In the genomic region with DNA sequence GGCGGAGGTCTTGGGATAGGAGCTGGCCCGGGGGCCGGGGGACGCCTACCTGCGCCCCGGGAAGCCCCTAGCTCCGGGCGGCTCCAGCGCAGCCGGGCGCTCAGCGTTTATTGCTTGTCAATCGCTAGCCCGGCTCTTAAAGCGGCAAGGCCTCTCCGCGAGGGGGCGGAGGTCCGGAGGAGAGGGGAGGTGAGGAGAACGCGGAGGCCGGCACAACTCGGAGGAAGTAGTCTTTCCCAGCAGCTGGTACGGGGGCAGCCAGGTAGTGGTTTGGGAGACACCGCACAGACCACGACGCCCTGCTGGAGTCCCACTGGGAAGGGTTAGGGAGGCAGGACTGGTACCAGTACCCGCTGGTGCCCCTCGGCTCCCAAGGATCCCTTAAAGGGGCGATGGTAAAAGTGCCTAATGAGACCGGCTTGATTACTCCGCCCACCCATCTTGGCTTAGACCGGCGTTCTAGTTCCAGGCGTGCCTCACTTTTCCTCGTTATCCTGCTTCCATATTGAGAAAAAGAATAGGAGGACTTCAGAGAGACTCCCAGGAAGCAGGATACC, we compare ENCODE assay signal across 1 cellular context.
TF ChIP-seq lines count a peak whose summit lies in the region.

A gene with protein sequence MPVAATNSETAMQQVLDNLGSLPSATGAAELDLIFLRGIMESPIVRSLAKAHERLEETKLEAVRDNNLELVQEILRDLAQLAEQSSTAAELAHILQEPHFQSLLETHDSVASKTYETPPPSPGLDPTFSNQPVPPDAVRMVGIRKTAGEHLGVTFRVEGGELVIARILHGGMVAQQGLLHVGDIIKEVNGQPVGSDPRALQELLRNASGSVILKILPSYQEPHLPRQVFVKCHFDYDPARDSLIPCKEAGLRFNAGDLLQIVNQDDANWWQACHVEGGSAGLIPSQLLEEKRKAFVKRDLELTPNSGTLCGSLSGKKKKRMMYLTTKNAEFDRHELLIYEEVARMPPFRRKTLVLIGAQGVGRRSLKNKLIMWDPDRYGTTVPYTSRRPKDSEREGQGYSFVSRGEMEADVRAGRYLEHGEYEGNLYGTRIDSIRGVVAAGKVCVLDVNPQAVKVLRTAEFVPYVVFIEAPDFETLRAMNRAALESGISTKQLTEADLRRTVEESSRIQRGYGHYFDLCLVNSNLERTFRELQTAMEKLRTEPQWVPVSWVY (minus strand): TSS at position 112 of the 557 bp plus-strand sequence. CDS start 3,076 bp downstream, outside the sequence.

TF ChIP-seq in HEK293, 187 proteins besides CTCF, POLR2A, EP300 and RAD21 (continued from another document and continues in another):
- TF ChIP-seq, protein P1, sequence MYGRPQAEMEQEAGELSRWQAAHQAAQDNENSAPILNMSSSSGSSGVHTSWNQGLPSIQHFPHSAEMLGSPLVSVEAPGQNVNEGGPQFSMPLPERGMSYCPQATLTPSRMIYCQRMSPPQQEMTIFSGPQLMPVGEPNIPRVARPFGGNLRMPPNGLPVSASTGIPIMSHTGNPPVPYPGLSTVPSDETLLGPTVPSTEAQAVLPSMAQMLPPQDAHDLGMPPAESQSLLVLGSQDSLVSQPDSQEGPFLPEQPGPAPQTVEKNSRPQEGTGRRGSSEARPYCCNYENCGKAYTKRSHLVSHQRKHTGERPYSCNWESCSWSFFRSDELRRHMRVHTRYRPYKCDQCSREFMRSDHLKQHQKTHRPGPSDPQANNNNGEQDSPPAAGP (tag by site-specific recombination; IDR thresholded peaks at IDR 0.05) = no peak
- TF ChIP-seq ZNF596 (tag by site-specific recombination; IDR thresholded peaks at IDR 0.05) (no peak), ZBTB17 (tag by site-specific recombination; IDR thresholded peaks at IDR 0.05) (0 out of 2 replicates have a peak, but pooled peaks have one; percentile 1), YY1 (tag by site-specific recombination; IDR thresholded peaks at IDR 0.05) (no peak), ZNF174 (tag by site-specific recombination; IDR thresholded peaks at IDR 0.05) (no peak), MYNN (tag by site-specific recombination; IDR thresholded peaks at IDR 0.05; ENCODE audit: borderline replicate concordance) (peak; percentile 19; the same call in 1 of the 2 replicates), ZNF76 (tag by site-specific recombination; IDR thresholded peaks at IDR 0.05; ENCODE audit: borderline replicate concordance, low read depth) (peak; percentile 77; the same call in 1 of the 2 replicates), BCL11A (tag by site-specific recombination; IDR thresholded peaks at IDR 0.05; ENCODE audit: low read depth) (no peak; the same call in 1 of the 2 replicates), SALL2 (tag by site-specific recombination; IDR thresholded peaks at IDR 0.05; ENCODE audit: borderline replicate concordance) (no peak), ZNF654 (tag by site-specific recombination; IDR thresholded peaks at IDR 0.05; ENCODE audit: low read depth) (0 out of 2 replicates have a peak, but pooled peaks have one; percentile 6), ZFP37 (tag by site-specific recombination; IDR thresholded peaks at IDR 0.05) (no peak), ZNF48 (tag by site-specific recombination; IDR thresholded peaks at IDR 0.05) (no peak), ZNF510 (tag by site-specific recombination; IDR thresholded peaks at IDR 0.05; ENCODE audit: insufficient replicate concordance) (no peak), HOXA7 (CRISPR knock-in tag; IDR thresholded peaks at IDR 0.05; ENCODE audit: borderline replicate concordance) (no peak), ZBTB8A (tag by site-specific recombination; IDR thresholded peaks at IDR 0.05) (peak; percentile 95), ZNF148 (tag by site-specific recombination; IDR thresholded peaks at IDR 0.05; ENCODE audit: borderline replicate concordance) (no peak), ZBTB7A (tag by site-specific recombination; IDR thresholded peaks at IDR 0.05; ENCODE audit: low read depth) (no peak), ZNF23 (tag by site-specific recombination; IDR thresholded peaks at IDR 0.05; ENCODE audit: borderline replicate concordance) (no peak), ZFHX2 (tag by site-specific recombination; conservative IDR thresholded peaks at IDR 0.05) (peak; percentile 90), IKZF3 (tag by site-specific recombination; IDR thresholded peaks at IDR 0.05) (peak; percentile 76), ZFP69B (tag by site-specific recombination; IDR thresholded peaks at IDR 0.05) (peak; percentile 100), ZNF707 (tag by site-specific recombination; IDR thresholded peaks at IDR 0.05) (no peak), TRIM28 (IDR thresholded peaks at IDR 0.05; ENCODE audit: borderline replicate concordance, low read length) (peak; percentile 24; the same call in 1 of the 2 replicates), ZNF610 (tag by site-specific recombination; IDR thresholded peaks at IDR 0.05; ENCODE audit: borderline replicate concordance) (no peak), ZNF280D (tag by site-specific recombination; IDR thresholded peaks at IDR 0.05) (no peak), MZF1 (tag by site-specific recombination; IDR thresholded peaks at IDR 0.05; ENCODE audit: borderline replicate concordance) (no peak), ZNF626 (tag by site-specific recombination; IDR thresholded peaks at IDR 0.05) (no peak), REST (tag by site-specific recombination; IDR thresholded peaks at IDR 0.05) (no peak), ZNF677 (tag by site-specific recombination; IDR thresholded peaks at IDR 0.05) (no peak), ZBTB20 (tag by site-specific recombination; IDR thresholded peaks at IDR 0.05) (peak; percentile 11; the same call in 1 of the 2 replicates), ZNF24 (tag by site-specific recombination; IDR thresholded peaks at IDR 0.05) (no peak), ZXDB (tag by site-specific recombination; IDR thresholded peaks at IDR 0.05) (peak; percentile 61; the same call in 1 of the 2 replicates), ZNF514 (tag by site-specific recombination; IDR thresholded peaks at IDR 0.05) (no peak), ZNF501 (tag by site-specific recombination; IDR thresholded peaks at IDR 0.05) (0 out of 2 replicates have a peak, but pooled peaks have one; percentile 15), ZNF660 (tag by site-specific recombination; IDR thresholded peaks at IDR 0.05) (no peak), ZNF292 (tag by site-specific recombination; IDR thresholded peaks at IDR 0.05; ENCODE audit: borderline replicate concordance, low read depth) (no peak), ZNF621 (tag by site-specific recombination; IDR thresholded peaks at IDR 0.05) (no peak), HIC1 (tag by site-specific recombination; IDR thresholded peaks at IDR 0.05) (peak; percentile 95), ZBTB48 (tag by site-specific recombination; IDR thresholded peaks at IDR 0.05) (peak; percentile 96), ZNF473 (tag by site-specific recombination; IDR thresholded peaks at IDR 0.05) (no peak)
- TF ChIP-seq, protein P2, sequence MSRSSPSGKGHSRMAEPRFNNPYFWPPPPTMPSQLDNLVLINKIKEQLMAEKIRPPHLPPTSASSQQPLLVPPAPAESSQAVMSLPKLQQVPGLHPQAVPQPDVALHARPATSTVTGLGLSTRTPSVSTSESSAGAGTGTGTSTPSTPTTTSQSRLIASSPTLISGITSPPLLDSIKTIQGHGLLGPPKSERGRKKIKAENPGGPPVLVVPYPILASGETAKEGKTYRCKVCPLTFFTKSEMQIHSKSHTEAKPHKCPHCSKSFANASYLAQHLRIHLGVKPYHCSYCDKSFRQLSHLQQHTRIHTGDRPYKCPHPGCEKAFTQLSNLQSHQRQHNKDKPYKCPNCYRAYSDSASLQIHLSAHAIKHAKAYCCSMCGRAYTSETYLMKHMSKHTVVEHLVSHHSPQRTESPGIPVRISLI (tag by site-specific recombination; IDR thresholded peaks at IDR 0.05) = no peak
- TF ChIP-seq, protein P3, sequence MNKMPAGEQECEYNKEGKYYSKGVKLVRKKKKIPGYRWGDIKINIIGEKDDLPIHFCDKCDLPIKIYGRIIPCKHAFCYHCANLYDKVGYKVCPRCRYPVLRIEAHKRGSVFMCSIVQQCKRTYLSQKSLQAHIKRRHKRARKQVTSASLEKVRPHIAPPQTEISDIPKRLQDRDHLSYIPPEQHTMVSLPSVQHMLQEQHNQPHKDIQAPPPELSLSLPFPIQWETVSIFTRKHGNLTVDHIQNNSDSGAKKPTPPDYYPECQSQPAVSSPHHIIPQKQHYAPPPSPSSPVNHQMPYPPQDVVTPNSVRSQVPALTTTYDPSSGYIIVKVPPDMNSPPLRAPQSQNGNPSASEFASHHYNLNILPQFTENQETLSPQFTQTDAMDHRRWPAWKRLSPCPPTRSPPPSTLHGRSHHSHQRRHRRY (tag by site-specific recombination; IDR thresholded peaks at IDR 0.05) = no peak
